19 cellular contexts compared by ENCODE assay signal in the genomic region with DNA sequence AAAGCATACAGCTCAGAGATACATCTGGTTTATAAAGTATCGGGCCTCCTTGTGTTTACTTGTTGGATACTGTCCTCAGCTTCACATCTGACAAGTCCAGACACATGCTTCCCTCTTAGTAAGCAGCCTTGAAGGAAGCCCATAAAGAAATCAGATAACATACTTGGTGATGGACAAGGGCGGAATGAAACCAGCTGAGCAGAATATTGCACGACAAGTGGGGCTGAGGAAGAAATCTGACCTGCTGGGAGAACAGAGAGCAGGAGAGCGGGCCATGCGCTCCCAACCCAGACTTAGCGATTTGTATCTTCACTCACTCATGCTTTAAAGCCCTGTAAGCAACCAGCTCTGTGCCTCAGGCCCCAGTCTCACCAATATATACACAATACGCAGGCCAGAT.
DNase-seq lines count a peak whose midpoint lies in the region; ATAC-seq and TF ChIP-seq lines count a peak whose summit lies in the region.
"Had no signal": no experiment of that assay in that cellular context is flagged by ENCODE, and none has a peak within 500 bp of the region (broad histone marks: within the 10 kb centered on the region; RNA-seq: fewer than 3 reads in every experiment).

No MANE protein-coding gene starts in this region.

- no peak overlapping the region for H3K4ac ChIP-seq in trophoblast cell (ENCODE audit: low read depth, low read length)

- H3K4me3 ChIP-seq in AG04450 (ENCODE audit: low read depth, low read length) (no peak overlapping the region), RWPE2 (ENCODE audit: severe bottlenecking) (no peak overlapping the region), fibroblast of villous mesenchyme (ENCODE audit: low read depth, low read length) (no peak overlapping the region), trophoblast cell (ENCODE audit: low read depth, low read length) (no peak overlapping the region)
- H3K4me3 ChIP-seq: GM12878, SJSA1 had no signal

- no peak overlapping the region for H4K12ac ChIP-seq in trophoblast cell (ENCODE audit: low read depth, low read length)

- H2AFZ ChIP-seq in trophoblast cell (ENCODE audit: insufficient read depth, low read length, poor library complexity): no peak overlapping the region

- CTCF ChIA-PET in AG04450 (lab: Charles Lee) (interaction anchor here (0.9 to 1.3 kb wide), 3 partner anchors 39 to 590 kb away, joined by 3 read pairs; no protein-coding TSS in a partner anchor), Calu3 (lab: Charles Lee) (interaction anchor here (0.7 kb wide), 1 partner anchor 11 kb away, joined by 3 read pairs; no protein-coding TSS in a partner anchor)

- no peaks in the 10 kb centered on the region for H3K79me2 ChIP-seq in trophoblast cell (ENCODE audit: control insufficient read depth, insufficient read depth, low read length, poor library complexity)

- H3K9me3 Mint-ChIP-seq in Calu3 (ENCODE audit: low read depth, unreplicated experiment): no peaks in the 10 kb centered on the region
- H3K9me3 Mint-ChIP-seq in stimulated activated effector memory CD8-positive, alpha-beta T cell treated with anti-CD3 and anti-CD28 coated beads, Interleukin-12 subunit alpha, Interleukin-12 subunit beta, amount 100 ng/mL, for 72 hours: no peaks in the 10 kb centered on the region

- H2AK5ac ChIP-seq in trophoblast cell (ENCODE audit: low read length): no peak overlapping the region

- H3K36me3 ChIP-seq in RWPE2 (ENCODE audit: low read depth) (no peaks in the 10 kb centered on the region), trophoblast cell (ENCODE audit: control insufficient read depth in 1 of 2, insufficient read depth in 2 of 2, low read length in 2 of 2) (no peaks in the 10 kb centered on the region)
- H3K36me3 ChIP-seq: SJSA1 had no signal

- H3K18ac ChIP-seq in trophoblast cell (ENCODE audit: low read length): no peak overlapping the region

- H3K4me1 Mint-ChIP-seq in Calu3 (ENCODE audit: low read depth, unreplicated experiment): no peaks in the 10 kb centered on the region
- H3K4me1 Mint-ChIP-seq in stimulated activated effector memory CD8-positive, alpha-beta T cell treated with anti-CD3 and anti-CD28 coated beads, Interleukin-12 subunit alpha, Interleukin-12 subunit beta, amount 100 ng/mL, for 72 hours: no peaks in the 10 kb centered on the region
- H3K4me1 Mint-ChIP-seq: IgD-negative memory B cell had no signal

- POLR2A ChIA-PET in AG04450 (lab: Yijun Ruan, JAX): no interaction called here

- no peak overlapping the region for H3K14ac ChIP-seq in trophoblast cell (ENCODE audit: low read length)

- TF ChIP-seq CTCF in AG04450 (IDR thresholded peaks at IDR 0.05; ENCODE audit: low read depth, low read length): no peak
- no peak for TF ChIP-seq CTCF in RWPE2 (IDR thresholded peaks at IDR 0.05; ENCODE audit: poor library complexity, severe bottlenecking)
- TF ChIP-seq CTCF in fibroblast of villous mesenchyme (IDR thresholded peaks at IDR 0.05; ENCODE audit: insufficient read depth, low read depth, low read length): no peak
- TF ChIP-seq CTCF in Calu3 (IDR thresholded peaks at IDR 0.05; ENCODE audit: unreplicated experiment): no peak

- intact Hi-C loops in Calu3 (cut with micrococcal nuclease; ENCODE audit: unreplicated experiment): no loop called here

- H2BK120ac ChIP-seq in trophoblast cell (ENCODE audit: insufficient read depth, low read length, poor library complexity): no peak overlapping the region

- WGBS in trophoblast cell (ENCODE audit: extremely low coverage, insufficient coverage, insufficient read length): no CpG with 5 or more reads among the region's 7 CpGs

- H3K27me3 ChIP-seq in AG04450 (ENCODE audit: control insufficient read depth, insufficient read depth, low read length) (peaks cover 4% of the 10 kb centered on the region), RWPE2 (ENCODE audit: insufficient read depth, poor library complexity, severe bottlenecking) (no peaks in the 10 kb centered on the region), trophoblast cell (ENCODE audit: insufficient read depth, low read length) (no peaks in the 10 kb centered on the region)
- H3K27me3 ChIP-seq: SJSA1 had no signal

- H3K9ac ChIP-seq in trophoblast cell (ENCODE audit: low read length): no peak overlapping the region

- H3K36me3 Mint-ChIP-seq in Calu3 (ENCODE audit: insufficient read depth, unreplicated experiment): no peaks in the 10 kb centered on the region
- no peaks in the 10 kb centered on the region for H3K36me3 Mint-ChIP-seq in stimulated activated effector memory CD8-positive, alpha-beta T cell treated with anti-CD3 and anti-CD28 coated beads, Interleukin-12 subunit alpha, Interleukin-12 subunit beta, amount 100 ng/mL, for 72 hours
- H3K36me3 Mint-ChIP-seq: IgD-negative memory B cell had no signal

- no peak overlapping the region for H3K4me3 Mint-ChIP-seq in Calu3 (ENCODE audit: low read depth, unreplicated experiment)
- no peak overlapping the region for H3K4me3 Mint-ChIP-seq in stimulated activated effector memory CD8-positive, alpha-beta T cell treated with anti-CD3 and anti-CD28 coated beads, Interleukin-12 subunit alpha, Interleukin-12 subunit beta, amount 100 ng/mL, for 72 hours
- H3K4me3 Mint-ChIP-seq: IgD-negative memory B cell had no signal

- H2BK12ac ChIP-seq in trophoblast cell (ENCODE audit: low read length): no peak overlapping the region

- H3K9me3 ChIP-seq in AG04450 (ENCODE audit: control insufficient read depth, insufficient read depth, low read length) (no peaks in the 10 kb centered on the region), RWPE2 (ENCODE audit: severe bottlenecking) (no peaks in the 10 kb centered on the region), trophoblast cell (ENCODE audit: insufficient read depth, low read depth, low read length) (no peaks in the 10 kb centered on the region)
- H3K9me3 ChIP-seq: SJSA1 had no signal

- peaks cover 2% of the 10 kb centered on the region for H3K79me1 ChIP-seq in trophoblast cell (ENCODE audit: low read length)

- H3K23ac ChIP-seq in trophoblast cell (ENCODE audit: low read length): no peak overlapping the region

- peak overlapping the region; percentile 0 for H3K27ac ChIP-seq in AG04450 (ENCODE audit: low read depth, low read length)
- H3K27ac ChIP-seq in RWPE2 (ENCODE audit: poor library complexity, severe bottlenecking): peak overlapping the region; percentile 11
- H3K27ac ChIP-seq in trophoblast cell (ENCODE audit: low read depth, low read length): peak overlapping the region; percentile 57
- H3K27ac ChIP-seq: SJSA1 had no signal

- no TSS peak for BruUV-seq in Calu3 (replicated peaks; lab: Mats Ljungman, UMichigan)

- DNase-seq in AG04450 (ENCODE audit: low read depth, low spot score): no peak
- DNase-seq in RWPE2 (ENCODE audit: low spot score): no peak
- peak; percentile 6 for DNase-seq in fibroblast of villous mesenchyme (ENCODE audit: low read depth)
- DNase-seq in trophoblast cell: peak; percentile 37 to 74
- DNase-seq in Calu3: no peak
- no peak for DNase-seq in stimulated activated effector memory CD8-positive, alpha-beta T cell treated with anti-CD3 and anti-CD28 coated beads, Interleukin-12 subunit alpha, Interleukin-12 subunit beta, amount 100 ng/mL, for 72 hours (ENCODE audit: low spot score in 2 of 2)
- no peak for DNase-seq in SHP77 (lab: John Stamatoyannopoulos, UW)
- DNase-seq: C1 segment of cervical spinal cord, COR-L47, HCEC 1CT, MV-4-11, NCI-H1417 treated with DMSO at 0.1 percent for 48 hours, NCI-H2029 treated with DMSO at 0.1 percent for 48 hours, NCI-H2227 treated with DMSO at 0.1 percent for 48 hours, NCI-H526 had no signal

- no peak overlapping the region for H4K91ac ChIP-seq in trophoblast cell (ENCODE audit: low read depth, low read length)

- no peak overlapping the region for H2BK5ac ChIP-seq in trophoblast cell (ENCODE audit: low read depth, low read length, poor library complexity)

- H3K27me3 Mint-ChIP-seq in Calu3 (ENCODE audit: unreplicated experiment): peaks cover 36% of the 10 kb centered on the region

- no peak overlapping the region for H4K8ac ChIP-seq in trophoblast cell (ENCODE audit: low read depth, low read length)

- no peak overlapping the region for H3K27ac Mint-ChIP-seq in Calu3 (ENCODE audit: unreplicated experiment)
- no peak overlapping the region for H3K27ac Mint-ChIP-seq in stimulated activated effector memory CD8-positive, alpha-beta T cell treated with anti-CD3 and anti-CD28 coated beads, Interleukin-12 subunit alpha, Interleukin-12 subunit beta, amount 100 ng/mL, for 72 hours
- H3K27ac Mint-ChIP-seq: IgD-negative memory B cell had no signal

- H3K4me1 ChIP-seq in RWPE2 (ENCODE audit: insufficient read depth, poor library complexity, severe bottlenecking) (peaks cover 7% of the 10 kb centered on the region), trophoblast cell (ENCODE audit: control insufficient read depth in 1 of 2, insufficient read depth in 2 of 2, low read length in 2 of 2) (no peaks in the 10 kb centered on the region)

- ATAC-seq in RWPE2 (ENCODE audit: low read depth) (peak; percentile 96), GM21619 (IDR thresholded peaks at IDR 0.05; ENCODE audit: unreplicated experiment) (no peak)
- ATAC-seq in stimulated activated effector memory CD8-positive, alpha-beta T cell treated with anti-CD3 and anti-CD28 coated beads, Interleukin-12 subunit alpha, Interleukin-12 subunit beta, amount 100 ng/mL, for 72 hours: no peak
- ATAC-seq: GM12878 had no signal

- H3K4me2 ChIP-seq in trophoblast cell (ENCODE audit: low read length): no peak overlapping the region

Comparison
In these comparisons a context has a peak if more than half of its experiments do, and no peak if none do; other contexts are left out.
1. DNase-seq: peak in fibroblast of villous mesenchyme (single experiment) and trophoblast cell (2 of 2); none in AG04450 (single experiment), RWPE2 (single experiment), Calu3 (single experiment), stimulated activated effector memory CD8-positive, alpha-beta T cell treated with anti-CD3 and anti-CD28 coated beads, Interleukin-12 subunit alpha, Interleukin-12 subunit beta, amount 100 ng/mL, for 72 hours (0 of 2) and SHP77 (0 of 2).
2. H3K27ac ChIP-seq: peak in every context shown above with its lines; median percentile 57 in trophoblast cell; 11 in RWPE2; 0 in AG04450.